8 cellular contexts compared by ENCODE assay signal in the genomic region with DNA sequence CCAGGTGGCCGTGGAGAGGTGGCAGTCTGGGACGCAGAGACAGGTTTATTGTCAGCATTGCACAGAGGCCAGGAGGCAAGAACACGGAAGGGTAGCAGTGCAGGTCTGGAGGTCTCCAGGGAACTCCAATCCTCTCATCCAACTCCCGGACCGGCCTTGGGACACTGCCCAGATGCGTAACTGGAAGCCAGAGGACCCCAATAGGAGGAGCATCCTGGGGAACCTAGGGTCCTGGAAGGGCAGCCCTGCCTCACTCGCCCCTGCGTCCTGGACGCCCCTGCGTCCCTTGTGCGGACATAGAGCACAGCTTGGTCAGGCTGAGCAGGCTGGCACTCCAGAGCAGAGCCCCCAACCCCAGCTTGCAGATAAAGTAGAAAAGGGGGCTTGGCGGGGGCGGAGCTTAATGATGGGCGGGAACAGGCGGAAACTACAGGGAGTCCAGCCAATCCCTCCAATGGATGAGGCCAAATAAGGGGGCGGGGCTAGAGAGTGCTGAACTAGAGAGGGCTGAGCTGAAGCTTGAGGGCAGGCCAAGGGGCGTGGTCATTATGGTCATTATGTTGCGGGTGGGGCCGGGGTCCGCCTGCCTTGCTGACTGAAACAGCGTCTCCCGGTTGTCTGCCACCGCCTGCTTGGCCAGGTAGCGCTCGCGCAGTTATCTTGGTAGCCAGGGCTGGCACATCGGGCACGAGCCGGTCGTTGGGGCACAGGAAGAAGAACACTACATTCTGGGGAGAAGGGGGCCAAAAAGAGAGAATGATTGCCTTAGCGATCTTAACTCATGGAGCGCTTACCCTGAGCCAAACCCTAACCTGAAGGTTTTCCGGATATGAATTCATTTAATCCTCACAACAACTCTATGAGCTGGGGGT. TPM values are rescaled to one million over a fixed set of nuclear protein-coding genes. Genes with fewer than 3 reads are reported as not detected.
DNase-seq lines count a peak whose midpoint lies in the region; ATAC-seq and TF ChIP-seq lines count a peak whose summit lies in the region.

No MANE protein-coding gene starts in this region.

- H3K4me3 Mint-ChIP-seq in HFFc6 = peak overlapping the region; percentile 89
- peak overlapping the region; percentile 87 to 97 for H3K4me3 Mint-ChIP-seq in activated T-cell treated with anti-CD3 and anti-CD28 coated beads, Interleukin-2, amount 50 U/mL, for 72 hours

- WGBS in stomach, 5 donors = 14 to 20% (median 15%) methylated on average over 32 to 33 of the region's 33 CpGs

- TF ChIP-seq EP300 in stomach (IDR thresholded peaks at IDR 0.05) = no peak

- H3K36me3 ChIP-seq in muscle layer of duodenum (ENCODE audit: control insufficient read depth in 1 of 2, insufficient read depth in 2 of 2, low read length in 2 of 2) (no peaks in the 10 kb centered on the region), stomach (no peaks in the 10 kb centered on the region)

- TF ChIP-seq POLR2A in stomach (IDR thresholded peaks at IDR 0.05) = no peak

- H3K27ac ChIP-seq in muscle layer of duodenum (ENCODE audit: low read length) (peak overlapping the region; percentile 65), stomach (peak overlapping the region; percentile 83 to 92 (median 85))

- no peaks in the 10 kb centered on the region for H3K9me3 ChIP-seq in muscle layer of duodenum (ENCODE audit: control insufficient read depth in 1 of 2, low read length in 2 of 2)
- H3K9me3 ChIP-seq in stomach = no peaks in the 10 kb centered on the region

- no peak for TF ChIP-seq CTCF in HFFc6 (IDR thresholded peaks at IDR 0.05)
- no peak for TF ChIP-seq CTCF in stomach (IDR thresholded peaks at IDR 0.05)

- DNase-seq in Ammon's horn (ENCODE audit: low spot score) (peak; percentile 72), HFFc6 (peak; percentile 28), NOMO-1 treated with DMSO at 0.1 percent for 48 hours (lab: John Stamatoyannopoulos, UW; ENCODE audit: unreplicated experiment) (peak; percentile 26), fibroblast of gingiva (ENCODE audit: low read depth) (peak; percentile 64), stomach (peak; percentile 88)
- DNase-seq in activated T-cell treated with anti-CD3 and anti-CD28 coated beads, Interleukin-2, amount 50 U/mL, for 72 hours = peak; percentile 82 to 87

- peak; percentile 49 to 70 for ATAC-seq in activated T-cell treated with anti-CD3 and anti-CD28 coated beads, Interleukin-2, amount 50 U/mL, for 72 hours (replicated peaks in 1 of 2)
- no peak for ATAC-seq in GM19328 (IDR thresholded peaks at IDR 0.05; ENCODE audit: unreplicated experiment)

- no peaks in the 10 kb centered on the region for H3K27me3 ChIP-seq in muscle layer of duodenum (ENCODE audit: low read depth, low read length)
- H3K27me3 ChIP-seq in stomach = no peaks in the 10 kb centered on the region

- H3K27me3 Mint-ChIP-seq in HFFc6 (ENCODE audit: insufficient read depth) = peaks cover 11% of the 10 kb centered on the region
- H3K27me3 Mint-ChIP-seq in activated T-cell treated with anti-CD3 and anti-CD28 coated beads, Interleukin-2, amount 50 U/mL, for 72 hours (ENCODE audit: low read depth) = no peaks in the 10 kb centered on the region

- peaks cover 0 to 8% of the 10 kb centered on the region in 2 donors for H3K4me1 ChIP-seq in muscle layer of duodenum (ENCODE audit: control insufficient read depth in 1 of 2, insufficient read depth in 2 of 2, low read length in 2 of 2)
- H3K4me1 ChIP-seq in stomach = peaks cover 14 to 47% (median 32%) of the 10 kb centered on the region in 4 donors

- H3K4me3 ChIP-seq in muscle layer of duodenum (ENCODE audit: low read depth in 1 of 2, low read length in 2 of 2) = peak overlapping the region; percentile 61 to 64
- H3K4me3 ChIP-seq in stomach = peak overlapping the region; percentile 49 to 56 (median 52)

- no peaks in the 10 kb centered on the region for H3K36me3 Mint-ChIP-seq in HFFc6 (ENCODE audit: low read depth)
- no peaks in the 10 kb centered on the region for H3K36me3 Mint-ChIP-seq in activated T-cell treated with anti-CD3 and anti-CD28 coated beads, Interleukin-2, amount 50 U/mL, for 72 hours (ENCODE audit: insufficient read depth in 2 of 2)

- intact Hi-C loops in stomach (cut with DNase I; ENCODE audit: low total_unique reads) = no loop called here

- H3K4me1 Mint-ChIP-seq in HFFc6 (ENCODE audit: low read depth) = peaks cover 17% of the 10 kb centered on the region
- H3K4me1 Mint-ChIP-seq in activated T-cell treated with anti-CD3 and anti-CD28 coated beads, Interleukin-2, amount 50 U/mL, for 72 hours (ENCODE audit: low read depth) = peaks cover 30% of the 10 kb centered on the region

- H3K27ac Mint-ChIP-seq in HFFc6 = no peak overlapping the region; the same call in 1 of the 2 replicates
- H3K27ac Mint-ChIP-seq in activated T-cell treated with anti-CD3 and anti-CD28 coated beads, Interleukin-2, amount 50 U/mL, for 72 hours = peak overlapping the region; percentile 46

- no peaks in the 10 kb centered on the region for H3K9me3 Mint-ChIP-seq in HFFc6
- no peaks in the 10 kb centered on the region for H3K9me3 Mint-ChIP-seq in activated T-cell treated with anti-CD3 and anti-CD28 coated beads, Interleukin-2, amount 50 U/mL, for 72 hours

RNA-seq across cellular contexts. Expression of a gene that starts 3.7 kb away (rescaled TPM):
- total RNA-seq in HFFc6 (2021; fragmentation: NEBNext Ultra II Directional; extraction: Animal tissue kit (Norgen Biotek cat#: 25700)) = 1 to 10 TPM; 5.5 to 9.0 (median 7.2) TPM
- 1 to 10 TPM; 7.0 to 9.9 TPM for total RNA-seq in activated T-cell treated with anti-CD3 and anti-CD28 coated beads, Interleukin-2, amount 50 U/mL, for 72 hours
- 10 to 100 TPM in 2 of 5 donors, 1 to 10 TPM in 3; 3.5 to 17.4 (median 8.1) TPM for total RNA-seq in stomach
- polyA plus RNA-seq in stomach = 10 to 100 TPM in 1 of 3 donors, 1 to 10 TPM in 2; 9.5 to 20.1 (median 9.5) TPM

RNA-seq across cellular contexts. Expression of a gene that starts 20.9 kb away (rescaled TPM):
- total RNA-seq in HFFc6 (2021; fragmentation: NEBNext Ultra II Directional; extraction: Animal tissue kit (Norgen Biotek cat#: 25700)) = 10 to 100 TPM in 1 of 6 experiments, 1 to 10 TPM in 5; 6.5 to 11.8 (median 7.5) TPM
- 1 to 10 TPM; 3.0 to 7.8 TPM for total RNA-seq in activated T-cell treated with anti-CD3 and anti-CD28 coated beads, Interleukin-2, amount 50 U/mL, for 72 hours
- total RNA-seq in stomach = 10 to 100 TPM in 1 of 5 donors, 1 to 10 TPM in 2, under 1 TPM in 1, not detected in 1; 0.45 to 18.8 (median 2.7) TPM
- 1 to 10 TPM; 1.8 to 3.4 (median 2.3) TPM for polyA plus RNA-seq in stomach

Comparison
In these comparisons a context has a peak if more than half of its experiments do, and no peak if none do; other contexts are left out.
1. DNase-seq: peak in every context shown above with its lines; median percentile 88 in stomach; 84 in activated T-cell treated with anti-CD3 and anti-CD28 coated beads, Interleukin-2, amount 50 U/mL, for 72 hours; 72 in Ammon's horn; 64 in fibroblast of gingiva; 28 in HFFc6; 26 in NOMO-1 treated with DMSO at 0.1 percent for 48 hours.